Comparison of ENCODE assay signal across 22 cellular contexts in the genomic region with DNA sequence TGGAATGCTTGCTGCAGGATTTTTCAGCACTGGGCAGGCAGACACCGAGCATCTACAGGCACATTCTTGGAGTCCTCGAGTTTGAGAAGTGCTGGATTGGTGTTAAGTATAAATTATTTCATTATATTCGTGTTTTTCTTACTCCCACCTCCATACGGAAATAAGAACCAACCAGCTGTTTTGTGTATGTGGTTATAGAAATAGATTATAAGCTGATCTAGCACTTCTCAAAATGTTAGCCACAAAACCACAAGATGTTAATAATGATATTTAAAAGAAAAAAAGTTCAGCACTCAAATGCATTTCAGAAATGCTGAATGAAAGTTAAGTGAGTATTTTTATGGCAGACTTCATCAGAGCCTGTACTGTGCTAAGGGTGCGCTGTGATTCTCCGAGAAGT. TPM values are rescaled to one million over a fixed set of nuclear protein-coding genes. Genes with fewer than 3 reads are reported as not detected.
"Had no signal": no experiment of that assay in that cellular context is flagged by ENCODE, and none has a peak within 500 bp of the region (broad histone marks: within the 10 kb centered on the region; RNA-seq: fewer than 3 reads in every experiment).

No MANE protein-coding gene starts in this region.

- H3K27ac ChIP-seq: colonic mucosa, epithelial cell of prostate, heart left ventricle, parathyroid adenoma, skin epidermis, testis, vagina had no signal

- ATAC-seq: activated CD8-positive, alpha-beta T cell treated with anti-CD3 and anti-CD28 coated beads for 36 hours; activated naive CD4-positive, alpha-beta T cell treated with anti-CD3 and anti-CD28 coated beads, Interleukin-2, amount 50 U/mL, for 72 hours; heart left ventricle; left colon; right cardiac atrium; stimulated activated effector memory CD8-positive, alpha-beta T cell treated with anti-CD3 and anti-CD28 coated beads, Interleukin-12 subunit alpha, Interleukin-12 subunit beta, amount 100 ng/mL, for 72 hours; T-cell had no signal

- H3K27ac Mint-ChIP-seq: activated CD8-positive, alpha-beta T cell treated with anti-CD3 and anti-CD28 coated beads for 36 hours; memory B cell; T-cell; type B pancreatic cell had no signal

- H3K9ac ChIP-seq: parathyroid adenoma had no signal

- H3K4me1 Mint-ChIP-seq: memory B cell, nephron progenitor cell had no signal

- H3K4me3 Mint-ChIP-seq: activated CD8-positive, alpha-beta T cell treated with anti-CD3 and anti-CD28 coated beads for 36 hours; memory B cell; nephron progenitor cell; stimulated activated effector memory CD8-positive, alpha-beta T cell treated with anti-CD3 and anti-CD28 coated beads, Interleukin-12 subunit alpha, Interleukin-12 subunit beta, amount 100 ng/mL, for 72 hours; T-cell; type B pancreatic cell had no signal

- H3K4me3 ChIP-seq: colonic mucosa, heart left ventricle, skin epidermis, testis, vagina had no signal

- DNase-seq: activated CD4-positive, alpha-beta T cell treated with anti-CD3 and anti-CD28 coated beads for 48 hours; activated CD8-positive, alpha-beta T cell treated with anti-CD3 and anti-CD28 coated beads for 36 hours; activated T-cell treated with anti-CD3 and anti-CD28 coated beads, Interleukin-2, amount 50 U/mL, for 1 hour; colonic mucosa; heart left ventricle; left colon; nephron progenitor cell; right cardiac atrium; stimulated activated CD4-positive, alpha-beta T cell treated with anti-CD3 and anti-CD28 coated beads, Interleukin-2, amount 100 ng/mL, for 24 hours; T-cell; T-helper 9 cell; testis had no signal

- H3K27me3 ChIP-seq: colonic mucosa, heart left ventricle, testis, vagina had no signal

- H3K9me3 ChIP-seq: colonic mucosa, heart left ventricle, testis, vagina had no signal

- H3K4me1 ChIP-seq: colonic mucosa, heart left ventricle, parathyroid adenoma, testis, vagina had no signal

- H3K9me3 Mint-ChIP-seq: activated CD8-positive, alpha-beta T cell treated with anti-CD3 and anti-CD28 coated beads for 36 hours; activated naive CD4-positive, alpha-beta T cell treated with anti-CD3 and anti-CD28 coated beads, Interleukin-2, amount 50 U/mL, for 72 hours; memory B cell; nephron progenitor cell; stimulated activated effector memory CD8-positive, alpha-beta T cell treated with anti-CD3 and anti-CD28 coated beads, Interleukin-12 subunit alpha, Interleukin-12 subunit beta, amount 100 ng/mL, for 72 hours; T-cell; type B pancreatic cell had no signal

- H3K27me3 Mint-ChIP-seq: activated CD8-positive, alpha-beta T cell treated with anti-CD3 and anti-CD28 coated beads for 36 hours; memory B cell; T-cell; type B pancreatic cell had no signal

RNA-seq across cellular contexts. Expression of gene TEX29, which starts 24.0 kb away (rescaled TPM):
- total RNA-seq: lower leg skin, pulmonary artery endothelial cell had no signal
